ENCODE assay signal across 9 cellular contexts in the genomic region with DNA sequence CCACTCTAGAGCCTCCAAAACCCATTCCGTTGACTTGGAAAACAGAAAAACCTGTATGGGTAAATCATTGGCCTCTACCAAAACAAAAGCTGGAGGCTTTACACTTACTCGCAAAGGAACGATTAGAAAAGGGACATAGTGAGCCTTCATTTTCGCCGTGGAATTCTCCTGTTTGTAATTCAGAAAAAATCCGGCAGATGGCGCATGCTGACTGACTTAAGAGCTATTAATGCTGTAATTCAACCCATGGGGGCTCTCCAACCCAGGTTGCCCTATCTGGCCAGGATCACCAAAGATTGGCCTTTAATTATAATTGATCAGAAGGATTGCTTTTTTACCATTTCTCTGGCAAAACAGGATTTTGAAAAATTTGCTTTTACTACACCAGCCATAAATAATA.
A peak's percentile ranks its signal among the peaks of the same experiment; 100 is the strongest.
DNase-seq lines count a peak whose midpoint lies in the region; ATAC-seq and TF ChIP-seq lines count a peak whose summit lies in the region.
"Had no signal": no experiment of that assay in that cellular context is flagged by ENCODE, and none has a peak within 500 bp of the region (broad histone marks: within the 10 kb centered on the region; RNA-seq: fewer than 3 reads in every experiment).

No MANE protein-coding gene starts in this region.

- no peak for TF ChIP-seq CTCF in activated B cell treated with CpG ODN at 0.5 μM for 24 hours (IDR thresholded peaks at IDR 0.05)
- peak; percentile 62 for TF ChIP-seq CTCF in coronary artery (IDR thresholded peaks at IDR 0.05)
- peak; percentile 80 for TF ChIP-seq CTCF in upper lobe of right lung (IDR thresholded peaks at IDR 0.05)

- no peak overlapping the region for H3K27ac ChIP-seq in coronary artery
- H3K27ac ChIP-seq in upper lobe of right lung, result no peak overlapping the region
- H3K27ac ChIP-seq: ovary had no signal

- POLR2A ChIA-PET in activated B cell treated with CpG ODN at 0.5 μM for 24 hours (lab: Charles Lee), result interaction anchor here (0.6 to 1.5 kb wide), 4 partner anchors 93 to 430 kb away, joined by 3 read pairs; partner anchors contain the start of genes ATP5ME, MYL5, ZNF141 and ZNF718

- ATAC-seq in activated B cell treated with CpG ODN at 0.5 μM for 24 hours (ENCODE audit: low read depth) (no peak), naive B cell (ENCODE audit: low read depth in 2 of 2) (peak; percentile 34 to 47), upper lobe of right lung (peak; percentile 47)

- no peak overlapping the region for H3K4me3 ChIP-seq in coronary artery
- no peak overlapping the region for H3K4me3 ChIP-seq in upper lobe of right lung
- H3K4me3 ChIP-seq: ovary had no signal

- intact Hi-C loops in activated B cell treated with CpG ODN at 0.5 μM for 24 hours (cut with micrococcal nuclease) (loop anchor here (1.0 to 10.0 kb wide), 5 partner anchors 86 to 1380 kb away; partner anchors contain the start of genes ATP5ME, MYL5, ZNF141 and ZNF718), upper lobe of right lung (cut with DNase I) (no loop called here)

- H3K27me3 Mint-ChIP-seq in activated B cell treated with CpG ODN at 0.5 μM for 24 hours, result no peaks in the 10 kb centered on the region
- H3K27me3 Mint-ChIP-seq in naive B cell, result no peaks in the 10 kb centered on the region

- H3K36me3 Mint-ChIP-seq in activated B cell treated with CpG ODN at 0.5 μM for 24 hours (ENCODE audit: low read depth) (peaks cover 3% of the 10 kb centered on the region), naive B cell (peaks cover 0 to under 1% of the 10 kb centered on the region in 2 donors)

- H3K27ac Mint-ChIP-seq in activated B cell treated with CpG ODN at 0.5 μM for 24 hours (no peak overlapping the region), naive B cell (no peak overlapping the region)

- DNase-seq in EL (peak; percentile 8), M059J (ENCODE audit: low read depth) (peak; percentile 27), activated B cell treated with CpG ODN at 0.5 μM for 24 hours (peak; percentile 16), coronary artery (ENCODE audit: low spot score) (no peak), naive B cell (peak; percentile 54), upper lobe of right lung (no peak), mesenteric fat pad (ENCODE audit: low spot score) (no peak), amniotic stem cell (lab: John Stamatoyannopoulos, UW) (no peak)

- CTCF ChIA-PET in activated B cell treated with CpG ODN at 0.5 μM for 24 hours (lab: Charles Lee), result interaction anchor here (0.7 kb wide), 1 partner anchor 428 kb away, joined by 4 read pairs; no protein-coding TSS in a partner anchor

- H3K9me3 ChIP-seq in upper lobe of right lung, result no peaks in the 10 kb centered on the region

- H3K4me1 ChIP-seq in upper lobe of right lung, result no peaks in the 10 kb centered on the region

- H3K4me3 Mint-ChIP-seq in activated B cell treated with CpG ODN at 0.5 μM for 24 hours (no peak overlapping the region), naive B cell (no peak overlapping the region)

- no peaks in the 10 kb centered on the region for H3K36me3 ChIP-seq in upper lobe of right lung
- H3K36me3 ChIP-seq: ovary had no signal

- H3K4me1 Mint-ChIP-seq in activated B cell treated with CpG ODN at 0.5 μM for 24 hours (peaks cover 13% of the 10 kb centered on the region), naive B cell (peaks cover 12 to 15% (median 13%) of the 10 kb centered on the region in 3 donors)

- H3K9me3 Mint-ChIP-seq in activated B cell treated with CpG ODN at 0.5 μM for 24 hours (peaks cover 11% of the 10 kb centered on the region), naive B cell (peaks cover 0 to 31% (median 23%) of the 10 kb centered on the region in 7 donors)

- no peaks in the 10 kb centered on the region for H3K27me3 ChIP-seq in upper lobe of right lung
- H3K27me3 ChIP-seq: ovary had no signal

Comparison
In these comparisons a context has a peak if more than half of its experiments do, and no peak if none do; other contexts are left out.
1. DNase-seq: peak in EL (single experiment), M059J (single experiment), activated B cell treated with CpG ODN at 0.5 μM for 24 hours (single experiment) and naive B cell (single experiment); none in coronary artery (single experiment), upper lobe of right lung (single experiment), mesenteric fat pad (single experiment) and amniotic stem cell (single experiment).